ENCODE assay signal across 1 cellular context in genomic region chr4:54229631-54230478, GRCh38.
A peak's percentile ranks its signal among the peaks of the same experiment; 100 is the strongest.
TF ChIP-seq lines count a peak whose summit lies in the region.

No MANE protein-coding gene starts in this region.

TF ChIP-seq in GM23338, 12 proteins besides CTCF, POLR2A, EP300 and RAD21 (continued from another document):
- TF ChIP-seq REST (IDR thresholded peaks at IDR 0.05; ENCODE audit: unreplicated experiment), result no peak
- TF ChIP-seq EZH2 (IDR thresholded peaks at IDR 0.05; ENCODE audit: low read depth, unreplicated experiment), result peak; percentile 81
